ENCODE assay signal across 8 cellular contexts in genomic region chr9:98795970-98796363, GRCh38. TPM values are rescaled to one million over a fixed set of nuclear protein-coding genes. Genes with fewer than 3 reads are reported as not detected.
DNase-seq lines count a peak whose midpoint lies in the region; ATAC-seq and TF ChIP-seq lines count a peak whose summit lies in the region.

No MANE protein-coding gene starts in this region.

- H3K27ac Mint-ChIP-seq in T-helper 17 cell (peak overlapping the region; percentile 86), endodermal cell (no peak overlapping the region), naive B cell (peak overlapping the region in 1 of 6 donors; percentile 45)

- H3K4me3 ChIP-seq in endodermal cell (ENCODE audit: low read length), result peak overlapping the region; percentile 86

- H3K36me3 ChIP-seq in endodermal cell (ENCODE audit: control insufficient read depth, insufficient read depth, low read length), result no peaks in the 10 kb centered on the region

- DNase-seq in activated T-cell treated with anti-CD3 and anti-CD28 coated beads for 48 hours (ENCODE audit: low read depth) (peak; percentile 23), activated T-cell treated with anti-CD3 and anti-CD28 coated beads for 4 hours (no peak), T-helper 17 cell (no peak), endodermal cell (peak; percentile 72), naive B cell (peak; percentile 23), NCI-H1092 (lab: John Stamatoyannopoulos, UW) (no peak), T-helper 9 cell (no peak)

- H3K27me3 ChIP-seq in endodermal cell (ENCODE audit: control insufficient read depth, insufficient read depth, low read length, poor library complexity, severe bottlenecking), result peaks cover 24% of the 10 kb centered on the region

- ATAC-seq in HG02943 (IDR thresholded peaks at IDR 0.05; ENCODE audit: low read depth, unreplicated experiment) (peak; percentile 19), T-helper 17 cell (peak; percentile 21), naive B cell (ENCODE audit: low read depth in 2 of 2) (peak; percentile 32 to 37)

- peaks cover 18% of the 10 kb centered on the region for H3K4me1 ChIP-seq in endodermal cell (ENCODE audit: control insufficient read depth, insufficient read depth, low read length)

- no peak for TF ChIP-seq CTCF in endodermal cell (conservative IDR thresholded peaks at IDR 0.05)

- no peak overlapping the region for H3K27ac ChIP-seq in endodermal cell (ENCODE audit: low read depth, low read length)

- WGBS in endodermal cell (ENCODE audit: insufficient coverage in 1 of 2, insufficient read length in 1 of 2), 2 experiments, result 0% methylated on average over 12 to 48 of the region's 48 CpGs

- H3K4me1 Mint-ChIP-seq in T-helper 17 cell (peaks cover 31% of the 10 kb centered on the region), endodermal cell (peaks cover 36% of the 10 kb centered on the region), naive B cell (peaks cover 26 to 44% (median 35%) of the 10 kb centered on the region in 3 donors)

- H3K9me3 Mint-ChIP-seq in endodermal cell, result peaks cover 15% of the 10 kb centered on the region
- peaks cover 0 to 10% (median 5%) of the 10 kb centered on the region in 7 donors for H3K9me3 Mint-ChIP-seq in naive B cell

- no peaks in the 10 kb centered on the region for H3K27me3 Mint-ChIP-seq in T-helper 17 cell
- peaks cover 53% of the 10 kb centered on the region for H3K27me3 Mint-ChIP-seq in endodermal cell (ENCODE audit: insufficient read depth)
- H3K27me3 Mint-ChIP-seq in naive B cell, result peaks cover 0 to 6% (median 0%) of the 10 kb centered on the region in 3 donors

- H3K9ac ChIP-seq in endodermal cell (ENCODE audit: extremely low read depth, low read length, poor library complexity, severe bottlenecking), result no peak overlapping the region

- H3K4me3 Mint-ChIP-seq in T-helper 17 cell (peak overlapping the region; percentile 83), endodermal cell (peak overlapping the region; percentile 61), naive B cell (peak overlapping the region; percentile 1 to 93 (median 74))

- H3K9me3 ChIP-seq in T-helper 17 cell (ENCODE audit: control insufficient read depth, low read length, poor library complexity, severe bottlenecking) (no peaks in the 10 kb centered on the region), endodermal cell (ENCODE audit: control insufficient read depth, low read length) (peaks cover 11% of the 10 kb centered on the region)

- no peaks in the 10 kb centered on the region for H3K36me3 Mint-ChIP-seq in T-helper 17 cell (ENCODE audit: low read depth)
- peaks cover 8% of the 10 kb centered on the region for H3K36me3 Mint-ChIP-seq in endodermal cell (ENCODE audit: low read depth)
- H3K36me3 Mint-ChIP-seq in naive B cell, result no peaks in the 10 kb centered on the region

RNA-seq across cellular contexts. Expression of gene ANKS6, which starts 0.4 kb away (rescaled TPM):
- total RNA-seq in T-helper 17 cell (10 to 100 TPM in 1 of 2 donors, 1 to 10 TPM in 1; 9.6 to 10.0 TPM), endodermal cell (10 to 100 TPM; 41.7 to 55.2 TPM)
- 28.1 TPM for polyA plus RNA-seq in endodermal cell (2013, experiment 1 of 2)
- 26.3 TPM for polyA plus RNA-seq in endodermal cell (2013, experiment 2 of 2)
- 1 to 10 TPM; 2.0 to 8.5 (median 4.0) TPM for polyA plus RNA-seq in naive B cell (ENCODE audit: low read depth in 6 of 6)

RNA-seq across cellular contexts. Expression of gene GALNT12, which starts 11.5 kb away (rescaled TPM):
- total RNA-seq in T-helper 17 cell (10 to 100 TPM; 10.2 to 11.3 TPM), endodermal cell (10 to 100 TPM; 24.0 to 56.3 TPM)
- 14.2 TPM for polyA plus RNA-seq in endodermal cell (2013, experiment 1 of 2)
- 13.1 TPM for polyA plus RNA-seq in endodermal cell (2013, experiment 2 of 2)
- 1 to 10 TPM in 1 of 6 donors, under 1 TPM in 4, not detected in 1; 0.53 to 2.2 (median 0.78) TPM for polyA plus RNA-seq in naive B cell (ENCODE audit: low read depth in 6 of 6)

Comparison
In these comparisons a context has a peak if more than half of its experiments do, and no peak if none do; other contexts are left out.
1. DNase-seq: peak in activated T-cell treated with anti-CD3 and anti-CD28 coated beads for 48 hours (single experiment), endodermal cell (single experiment) and naive B cell (single experiment); none in activated T-cell treated with anti-CD3 and anti-CD28 coated beads for 4 hours (single experiment), T-helper 17 cell (0 of 3), NCI-H1092 (single experiment) and T-helper 9 cell (single experiment).
2. Peak in every context shown above with its lines, with median percentiles within 50 percentile points of each other: ATAC-seq and H3K4me3 Mint-ChIP-seq.